In genomic region chr2:85799215-85799956, GRCh38 we compare ENCODE assay signal across 12 cellular contexts. TPM values are rescaled to one million over a fixed set of nuclear protein-coding genes. Genes with fewer than 3 reads are reported as not detected.
DNase-seq lines count a peak whose midpoint lies in the region; ATAC-seq and TF ChIP-seq lines count a peak whose summit lies in the region.
"Had no signal": no experiment of that assay in that cellular context is flagged by ENCODE, and none has a peak within 500 bp of the region (broad histone marks: within the 10 kb centered on the region; RNA-seq: fewer than 3 reads in every experiment).

No MANE protein-coding gene starts in this region.

- CTCF ChIA-PET in Calu3 (lab: Charles Lee), result interaction anchor here (0.6 to 1.3 kb wide), 6 partner anchors 9 to 575 kb away, joined by 3 to 6 read pairs (median 4); no protein-coding TSS in a partner anchor
- CTCF ChIA-PET in MCF 10A (lab: Yijun Ruan, JAX), result interaction anchor here (0.6 to 1.8 kb wide), 6 partner anchors 15 to 70 kb away, joined by 3 to 14 read pairs (median 4); no protein-coding TSS in a partner anchor

- peaks cover 0 to 51% (median 25%) of the 10 kb centered on the region in 4 donors for H3K4me1 ChIP-seq in right lobe of liver

- no peak overlapping the region for H3K4me3 ChIP-seq in right lobe of liver
- H3K4me3 ChIP-seq: testis had no signal

- ATAC-seq in right lobe of liver, result peak; percentile 86 to 90 (median 90)
- no peak for ATAC-seq in GM21515 (IDR thresholded peaks at IDR 0.05; ENCODE audit: unreplicated experiment)
- ATAC-seq in HG03097 (IDR thresholded peaks at IDR 0.05; ENCODE audit: low FRiP score, unreplicated experiment), result no peak

- no peaks in the 10 kb centered on the region for H3K27me3 Mint-ChIP-seq in Calu3 (ENCODE audit: unreplicated experiment)
- H3K27me3 Mint-ChIP-seq in MCF 10A (ENCODE audit: insufficient read depth, unreplicated experiment), result no peaks in the 10 kb centered on the region
- H3K27me3 Mint-ChIP-seq in activated naive CD8-positive, alpha-beta T cell treated with anti-CD3 and anti-CD28 coated beads for 36 hours, result peaks cover 4% of the 10 kb centered on the region

- DNase-seq in Calu3, result peak; percentile 85
- peak; percentile 88 for DNase-seq in HPDE6-E6E7 (ENCODE audit: extremely low spot score)
- peak; percentile 74 for DNase-seq in MCF 10A (ENCODE audit: unreplicated experiment)
- peak; percentile 93 to 98 (median 97) for DNase-seq in right lobe of liver
- no peak for DNase-seq in GM20000 (ENCODE audit: low spot score)
- no peak for DNase-seq in activated naive CD8-positive, alpha-beta T cell treated with anti-CD3 and anti-CD28 coated beads for 36 hours
- DNase-seq: NCI-H2171; nucleus accumbens; stimulated activated CD4-positive, alpha-beta T cell treated with anti-CD3 and anti-CD28 coated beads, Interleukin-4, amount 100 ng/mL, for 4 hours; testis had no signal

- H3K27ac ChIP-seq in right lobe of liver, result peak overlapping the region; percentile 73 to 81 (median 77)
- H3K27ac ChIP-seq: testis had no signal

- intact Hi-C loops in Calu3 (cut with micrococcal nuclease; ENCODE audit: unreplicated experiment) (no loop called here), MCF 10A (cut with micrococcal nuclease) (no loop called here), right lobe of liver (cut with DNase I) (loop anchor here in 1 of 2 donors (2.0 kb wide), 1 partner anchor 27 kb away; no protein-coding TSS in a partner anchor)

- no peaks in the 10 kb centered on the region for H3K27me3 ChIP-seq in right lobe of liver
- H3K27me3 ChIP-seq: testis had no signal

- no peak overlapping the region for H3K4me3 Mint-ChIP-seq in Calu3 (ENCODE audit: low read depth, unreplicated experiment)
- no peak overlapping the region for H3K4me3 Mint-ChIP-seq in MCF 10A (ENCODE audit: unreplicated experiment)
- no peak overlapping the region for H3K4me3 Mint-ChIP-seq in activated naive CD8-positive, alpha-beta T cell treated with anti-CD3 and anti-CD28 coated beads for 36 hours

- 36% methylated on average over 10 of the region's 11 CpGs for WGBS in right lobe of liver (ENCODE audit: insufficient coverage, low coverage, low lambda C conversion rate, missing lambda C conversion rate)

- TF ChIP-seq POLR2A in right lobe of liver (IDR thresholded peaks at IDR 0.05), result peak; percentile 76

- no peak for TF ChIP-seq CTCF in Calu3 (IDR thresholded peaks at IDR 0.05; ENCODE audit: unreplicated experiment)
- no peak for TF ChIP-seq CTCF in MCF 10A (IDR thresholded peaks at IDR 0.05; ENCODE audit: unreplicated experiment)
- TF ChIP-seq CTCF in right lobe of liver (IDR thresholded peaks at IDR 0.05), result no peak
- TF ChIP-seq CTCF in GM20000 (IDR thresholded peaks at IDR 0.05; ENCODE audit: extremely low read depth, missing control alignments), result no peak

- no peak overlapping the region for H3K27ac Mint-ChIP-seq in Calu3 (ENCODE audit: unreplicated experiment)
- H3K27ac Mint-ChIP-seq in MCF 10A (ENCODE audit: low read depth, unreplicated experiment), result peak overlapping the region; percentile 13
- H3K27ac Mint-ChIP-seq in activated naive CD8-positive, alpha-beta T cell treated with anti-CD3 and anti-CD28 coated beads for 36 hours, result no peak overlapping the region

- peaks cover 23% of the 10 kb centered on the region for H3K4me1 Mint-ChIP-seq in Calu3 (ENCODE audit: low read depth, unreplicated experiment)
- peaks cover 10% of the 10 kb centered on the region for H3K4me1 Mint-ChIP-seq in MCF 10A (ENCODE audit: insufficient read depth, unreplicated experiment)
- peaks cover 5% of the 10 kb centered on the region for H3K4me1 Mint-ChIP-seq in activated naive CD8-positive, alpha-beta T cell treated with anti-CD3 and anti-CD28 coated beads for 36 hours

- H3K36me3 Mint-ChIP-seq in Calu3 (ENCODE audit: insufficient read depth, unreplicated experiment) (no peaks in the 10 kb centered on the region), MCF 10A (ENCODE audit: insufficient read depth, unreplicated experiment) (no peaks in the 10 kb centered on the region)
- no peaks in the 10 kb centered on the region for H3K36me3 Mint-ChIP-seq in activated naive CD8-positive, alpha-beta T cell treated with anti-CD3 and anti-CD28 coated beads for 36 hours

- POLR2A ChIA-PET in MCF 10A (lab: Yijun Ruan, JAX), result interaction anchor here (0.9 to 1.0 kb wide), 2 partner anchors 13 to 57 kb away, joined by 3 to 4 read pairs; no protein-coding TSS in a partner anchor

- no peaks in the 10 kb centered on the region for H3K36me3 ChIP-seq in right lobe of liver

- BruUV-seq in Calu3 (replicated peaks; lab: Mats Ljungman, UMichigan) (no TSS peak), MCF 10A (replicated peaks; lab: Mats Ljungman, UMichigan) (no TSS peak)

- no peaks in the 10 kb centered on the region for H3K9me3 ChIP-seq in right lobe of liver
- H3K9me3 ChIP-seq: testis had no signal

- H3K9me3 Mint-ChIP-seq in Calu3 (ENCODE audit: low read depth, unreplicated experiment) (no peaks in the 10 kb centered on the region), MCF 10A (ENCODE audit: unreplicated experiment) (no peaks in the 10 kb centered on the region)
- no peaks in the 10 kb centered on the region for H3K9me3 Mint-ChIP-seq in activated naive CD8-positive, alpha-beta T cell treated with anti-CD3 and anti-CD28 coated beads for 36 hours

RNA-seq across cellular contexts. Expression of gene ATOH8, which starts 45.6 kb away (rescaled TPM):
- total RNA-seq in Calu3 (2022), result 0.19 and 0.47 TPM in 2 replicates
- 0.72 and 1.2 TPM in 2 replicates for total RNA-seq in MCF 10A (2022)
- 10 to 100 TPM in 4 of 6 experiments, 1 to 10 TPM in 2; 5.3 to 78.0 (median 46.2) TPM for total RNA-seq in right lobe of liver
- not detected for total RNA-seq in activated naive CD8-positive, alpha-beta T cell treated with anti-CD3 and anti-CD28 coated beads for 36 hours

Comparison
In these comparisons a context has a peak if more than half of its experiments do, and no peak if none do; other contexts are left out.
1. DNase-seq: peak in Calu3 (single experiment), HPDE6-E6E7 (single experiment), MCF 10A (single experiment) and right lobe of liver (3 of 3); none in GM20000 (single experiment) and activated naive CD8-positive, alpha-beta T cell treated with anti-CD3 and anti-CD28 coated beads for 36 hours (single experiment).
2. ATAC-seq: peak in right lobe of liver (4 of 4); none in GM21515 (single experiment) and HG03097 (single experiment).